In the genomic region with DNA sequence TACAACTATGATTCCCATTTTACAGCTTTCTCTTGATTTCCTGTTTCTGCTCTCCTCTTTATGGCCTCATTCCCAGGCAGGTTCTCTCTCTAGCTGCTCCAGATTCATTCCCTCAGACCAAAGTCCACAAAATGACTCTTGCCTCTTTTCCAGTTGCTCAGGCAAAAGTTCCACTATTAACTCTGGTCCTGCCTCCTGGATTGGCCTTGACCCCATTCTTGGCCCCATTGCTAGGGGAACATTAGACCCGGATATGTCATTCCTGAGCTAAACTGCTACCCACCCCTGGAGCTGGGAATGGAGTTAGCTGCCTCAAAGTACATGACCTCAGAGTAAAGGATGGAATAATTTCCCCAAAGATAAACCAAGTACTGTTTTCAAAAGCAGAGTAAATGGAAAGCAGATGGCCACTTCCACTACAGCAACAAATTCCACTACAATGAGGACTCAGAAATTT, we compare ENCODE assay signal across 18 cellular contexts.
A peak's percentile ranks its signal among the peaks of the same experiment; 100 is the strongest.
DNase-seq lines count a peak whose midpoint lies in the region; ATAC-seq and TF ChIP-seq lines count a peak whose summit lies in the region.
"Had no signal": no experiment of that assay in that cellular context is flagged by ENCODE, and none has a peak within 500 bp of the region (broad histone marks: within the 10 kb centered on the region; RNA-seq: fewer than 3 reads in every experiment).

No MANE protein-coding gene starts in this region.

- H3K9me3 ChIP-seq in right lobe of liver (no peaks in the 10 kb centered on the region), suprapubic skin (no peaks in the 10 kb centered on the region), prostate gland (no peaks in the 10 kb centered on the region)
- H3K9me3 ChIP-seq: BLaER1 treated with 17β-estradiol and CSF1 and Interleukin-3, amounts not matched to agents 10 nM and 100 nM; breast epithelium had no signal

- H3K36me3 ChIP-seq in right lobe of liver: no peaks in the 10 kb centered on the region
- no peaks in the 10 kb centered on the region for H3K36me3 ChIP-seq in suprapubic skin
- no peaks in the 10 kb centered on the region for H3K36me3 ChIP-seq in prostate gland
- H3K36me3 ChIP-seq: BLaER1 treated with 17β-estradiol and CSF1 and Interleukin-3, amounts not matched to agents 10 nM and 100 nM; breast epithelium had no signal

- no peaks in the 10 kb centered on the region for H3K4me1 ChIP-seq in right lobe of liver
- no peaks in the 10 kb centered on the region for H3K4me1 ChIP-seq in suprapubic skin
- no peaks in the 10 kb centered on the region for H3K4me1 ChIP-seq in prostate gland (replicated peaks)
- H3K4me1 ChIP-seq: BLaER1 treated with 17β-estradiol and CSF1 and Interleukin-3, amounts not matched to agents 10 nM and 100 nM; breast epithelium had no signal

- no peak for TF ChIP-seq EP300 in suprapubic skin (IDR thresholded peaks at IDR 0.05)

- no peaks in the 10 kb centered on the region for H3K9me3 Mint-ChIP-seq in T-helper 2 cell treated with Interferon-gamma antibody and Interleukin-4, amounts not matched to agents 5 μg/mL and 100 μg/mL, for 36 hours
- H3K9me3 Mint-ChIP-seq: stimulated activated naive CD8-positive, alpha-beta T cell treated with anti-CD3 and anti-CD28 coated beads, Interleukin-15, Interleukin-2, amounts not matched to agents 100 ng/mL and 50 ng/mL, for 24 hours had no signal

- no peak overlapping the region for H3K4me3 Mint-ChIP-seq in T-helper 2 cell treated with Interferon-gamma antibody and Interleukin-4, amounts not matched to agents 5 μg/mL and 100 μg/mL, for 36 hours
- H3K4me3 Mint-ChIP-seq: stimulated activated naive CD8-positive, alpha-beta T cell treated with anti-CD3 and anti-CD28 coated beads, Interleukin-15, Interleukin-2, amounts not matched to agents 100 ng/mL and 50 ng/mL, for 24 hours had no signal

- H3K27me3 ChIP-seq in right lobe of liver: no peaks in the 10 kb centered on the region
- H3K27me3 ChIP-seq in suprapubic skin: no peaks in the 10 kb centered on the region
- H3K27me3 ChIP-seq in prostate gland (replicated peaks; ENCODE audit: insufficient read depth): no peaks in the 10 kb centered on the region
- H3K27me3 ChIP-seq: BLaER1 treated with 17β-estradiol and CSF1 and Interleukin-3, amounts not matched to agents 10 nM and 100 nM; breast epithelium had no signal

- H3K27me3 Mint-ChIP-seq in T-helper 2 cell treated with Interferon-gamma antibody and Interleukin-4, amounts not matched to agents 5 μg/mL and 100 μg/mL, for 36 hours (ENCODE audit: low read depth): no peaks in the 10 kb centered on the region

- H3K36me3 Mint-ChIP-seq in T-helper 2 cell treated with Interferon-gamma antibody and Interleukin-4, amounts not matched to agents 5 μg/mL and 100 μg/mL, for 36 hours (ENCODE audit: low read depth): no peaks in the 10 kb centered on the region

- no peak overlapping the region for H3K4me3 ChIP-seq in HFF-Myc (replicated peaks; ENCODE audit: low read depth, low read length)
- no peak overlapping the region for H3K4me3 ChIP-seq in right lobe of liver
- H3K4me3 ChIP-seq in suprapubic skin: no peak overlapping the region
- no peak overlapping the region for H3K4me3 ChIP-seq in prostate gland
- H3K4me3 ChIP-seq: BLaER1 treated with 17β-estradiol and CSF1 and Interleukin-3, amounts not matched to agents 10 nM and 100 nM; breast epithelium had no signal

- peak; percentile 54 to 91 (median 66) for ATAC-seq in right lobe of liver
- no peak for ATAC-seq in GM18858 (IDR thresholded peaks at IDR 0.05; ENCODE audit: unreplicated experiment)

- no peaks in the 10 kb centered on the region for H3K4me1 Mint-ChIP-seq in T-helper 2 cell treated with Interferon-gamma antibody and Interleukin-4, amounts not matched to agents 5 μg/mL and 100 μg/mL, for 36 hours (ENCODE audit: low read depth)

- 18% methylated on average over 1 of the region's 1 CpG for WGBS in right lobe of liver (ENCODE audit: insufficient coverage, low coverage, low lambda C conversion rate, missing lambda C conversion rate)
- WGBS in suprapubic skin: 52% methylated on average over 1 of the region's 1 CpG
- 36% methylated on average over 1 of the region's 1 CpG for WGBS in prostate gland

- intact Hi-C loops in right lobe of liver (cut with DNase I) (no loop called here), prostate gland (cut with DNase I) (no loop called here)

- H3K27ac ChIP-seq in right lobe of liver (no peak overlapping the region), suprapubic skin (peak overlapping the region; percentile 40), prostate gland (no peak overlapping the region)
- H3K27ac ChIP-seq: BLaER1 treated with 17β-estradiol and CSF1 and Interleukin-3, amounts not matched to agents 10 nM and 100 nM had no signal

- TF ChIP-seq POLR2A in right lobe of liver (IDR thresholded peaks at IDR 0.05) (no peak), suprapubic skin (IDR thresholded peaks at IDR 0.05) (no peak), prostate gland (IDR thresholded peaks at IDR 0.05) (no peak)

- no peak overlapping the region for H3K27ac Mint-ChIP-seq in T-helper 2 cell treated with Interferon-gamma antibody and Interleukin-4, amounts not matched to agents 5 μg/mL and 100 μg/mL, for 36 hours
- H3K27ac Mint-ChIP-seq: stimulated activated naive CD8-positive, alpha-beta T cell treated with anti-CD3 and anti-CD28 coated beads, Interleukin-15, Interleukin-2, amounts not matched to agents 100 ng/mL and 50 ng/mL, for 24 hours had no signal

- TF ChIP-seq CTCF in HFF-Myc (IDR thresholded peaks at IDR 0.05; ENCODE audit: low read depth, low read length, missing control alignments) (no peak), right lobe of liver (IDR thresholded peaks at IDR 0.05) (no peak), suprapubic skin (IDR thresholded peaks at IDR 0.05) (no peak), prostate gland (IDR thresholded peaks at IDR 0.05) (no peak)

- peak; percentile 56 for DNase-seq in HFF-Myc (ENCODE audit: extremely low read depth, low read depth)
- peak; percentile 96 for DNase-seq in fibroblast of peridontal ligament (ENCODE audit: extremely low read depth)
- DNase-seq in right lobe of liver: peak in 2 of 3 donors; percentile 46 to 56
- no peak for DNase-seq in suprapubic skin (ENCODE audit: low spot score in 2 of 2)
- DNase-seq in prostate gland (ENCODE audit: low spot score): no peak
- no peak for DNase-seq in T-helper 2 cell treated with Interferon-gamma antibody and Interleukin-4, amounts not matched to agents 5 μg/mL and 100 μg/mL, for 36 hours (ENCODE audit: low spot score)
- DNase-seq: activated CD4-positive, alpha-beta T cell treated with anti-CD3 and anti-CD28 coated beads for 1 hour; activated CD8-positive, alpha-beta memory T cell treated with anti-CD3 and anti-CD28 coated beads, Interleukin-2, amount 50 U/mL, for 4 hours; activated naive CD4-positive, alpha-beta T cell treated with Interleukin-2 at 50 U/mL for 16 hours; foreskin melanocyte; midbrain; NCI-H1694; SHP77 treated with DMSO at 0.1 percent for 48 hours; T-helper 9 cell had no signal

Comparison
In these comparisons a context has a peak if more than half of its experiments do, and no peak if none do; other contexts are left out.
1. DNase-seq: peak in HFF-Myc (single experiment), fibroblast of peridontal ligament (single experiment) and right lobe of liver (2 of 3); none in suprapubic skin (0 of 2), prostate gland (single experiment) and T-helper 2 cell treated with Interferon-gamma antibody and Interleukin-4, amounts not matched to agents 5 μg/mL and 100 μg/mL, for 36 hours (single experiment).